12 cellular contexts compared by ENCODE assay signal in the genomic region with DNA sequence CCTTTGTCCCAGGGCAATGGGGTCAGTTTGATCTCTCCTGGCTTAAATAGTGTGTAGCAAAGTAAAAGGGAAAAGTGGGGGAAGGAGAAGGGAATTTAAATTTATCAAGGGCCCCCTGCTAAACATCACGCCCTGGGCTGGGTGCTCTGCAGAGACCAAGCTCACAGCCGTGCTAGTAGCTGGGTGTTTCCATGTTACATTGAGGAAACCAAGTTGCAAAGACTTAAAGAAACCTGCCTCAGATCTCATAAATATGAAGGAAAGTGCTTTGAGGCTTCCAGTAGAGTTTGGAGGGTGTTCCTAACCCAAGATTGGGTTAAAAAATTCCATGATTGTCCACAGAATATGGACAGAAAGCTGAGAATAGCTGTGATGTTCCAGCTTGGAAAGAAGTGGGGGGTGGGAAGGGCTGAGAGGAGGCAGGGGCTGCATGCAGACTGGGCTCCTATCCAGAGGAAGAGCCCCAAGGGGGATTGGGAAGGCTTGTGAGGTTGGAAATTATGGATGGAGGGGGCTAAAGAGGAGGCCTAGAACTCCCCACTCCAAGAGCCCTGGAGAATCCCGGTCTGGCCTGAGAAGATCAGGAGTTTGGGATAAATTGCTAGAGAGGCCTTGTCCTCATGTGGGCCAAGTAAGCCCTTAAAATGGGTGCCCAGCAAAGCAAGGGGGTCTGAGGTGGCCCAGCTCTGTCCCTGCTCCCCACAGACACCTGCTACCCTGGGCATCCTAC. TPM values are rescaled to one million over a fixed set of nuclear protein-coding genes. Genes with fewer than 3 reads are reported as not detected.
DNase-seq lines count a peak whose midpoint lies in the region; ATAC-seq and TF ChIP-seq lines count a peak whose summit lies in the region.
"Had no signal": no experiment of that assay in that cellular context is flagged by ENCODE, and none has a peak within 500 bp of the region (broad histone marks: within the 10 kb centered on the region; RNA-seq: fewer than 3 reads in every experiment).

No MANE protein-coding gene starts in this region.

- no peak overlapping the region for H2BK12ac ChIP-seq in H9 (ENCODE audit: insufficient read length, low read depth, low read length)

- no peak for TF ChIP-seq CTCF in H9 (conservative IDR thresholded peaks at IDR 0.05)
- no peak for TF ChIP-seq CTCF in chondrocyte (IDR thresholded peaks at IDR 0.05)

- H2AFZ ChIP-seq in H9 (ENCODE audit: low read length), result no peak overlapping the region

- H3K4me3 Mint-ChIP-seq in H9 (no peak overlapping the region), chondrocyte (ENCODE audit: unreplicated experiment) (no peak overlapping the region)
- H3K4me3 Mint-ChIP-seq in effector memory CD8-positive, alpha-beta T cell, result no peak overlapping the region
- H3K4me3 Mint-ChIP-seq: central memory CD8-positive, alpha-beta T cell had no signal

- H3K27me3 Mint-ChIP-seq in H9 (ENCODE audit: low read depth), result peaks cover 94% of the 10 kb centered on the region
- H3K27me3 Mint-ChIP-seq in chondrocyte (ENCODE audit: low read depth), result peaks cover 12% of the 10 kb centered on the region
- H3K27me3 Mint-ChIP-seq in effector memory CD8-positive, alpha-beta T cell, result peaks cover 40 to 89% of the 10 kb centered on the region in 2 donors

- ATAC-seq in sciatic nerve, result peak; percentile 9
- ATAC-seq in effector memory CD8-positive, alpha-beta T cell (replicated peaks), result no peak
- ATAC-seq: Panc1 had no signal

- no peak overlapping the region for H3K4me3 ChIP-seq in effector memory CD4-positive, alpha-beta T cell (ENCODE audit: insufficient read depth, low read depth, low read length, poor library complexity, severe bottlenecking)

- no peak overlapping the region for H2BK20ac ChIP-seq in H9 (ENCODE audit: low read depth, low read length, poor library complexity, severe bottlenecking)

- H3K27me3 ChIP-seq in H9 (ENCODE audit: insufficient read depth, low read length), result peaks cover 8% of the 10 kb centered on the region
- peaks cover 5% of the 10 kb centered on the region for H3K27me3 ChIP-seq in effector memory CD4-positive, alpha-beta T cell (replicated peaks; ENCODE audit: control insufficient read depth, insufficient read depth, low read length, poor library complexity, severe bottlenecking)

- H3K36me3 Mint-ChIP-seq in H9 (ENCODE audit: insufficient read depth in 1 of 3, low read depth in 3 of 3) (no peaks in the 10 kb centered on the region; a peak in 2 of 7 replicates), chondrocyte (ENCODE audit: low read depth) (no peaks in the 10 kb centered on the region)
- H3K36me3 Mint-ChIP-seq in effector memory CD8-positive, alpha-beta T cell (ENCODE audit: insufficient read depth), result no peaks in the 10 kb centered on the region

- H3K27ac ChIP-seq in H9 (ENCODE audit: insufficient read length, low read depth, low read length), result no peak overlapping the region
- H3K27ac ChIP-seq in effector memory CD4-positive, alpha-beta T cell (ENCODE audit: insufficient read depth, low read length, poor library complexity, severe bottlenecking), result no peak overlapping the region

- no peak overlapping the region for H4K91ac ChIP-seq in H9 (ENCODE audit: insufficient read length, low read depth, low read length)

- H3K79me1 ChIP-seq in H9 (ENCODE audit: insufficient read depth, low read depth, low read length, poor library complexity, severe bottlenecking), result no peaks in the 10 kb centered on the region

- H2BK120ac ChIP-seq in H9 (ENCODE audit: low read depth, low read length, poor library complexity, severe bottlenecking), result no peak overlapping the region

- H3K56ac ChIP-seq in H9 (ENCODE audit: insufficient read length, low read depth, low read length), result no peak overlapping the region

- no peak overlapping the region for H3K4ac ChIP-seq in H9 (ENCODE audit: low read depth, low read length)

- H3K4me2 ChIP-seq in H9 (ENCODE audit: insufficient read depth, insufficient read length, low read length), result no peak overlapping the region

- H3K9ac ChIP-seq in H9 (ENCODE audit: extremely low read depth, insufficient read length, low read length), result no peak overlapping the region

- no peak overlapping the region for H2BK5ac ChIP-seq in H9 (ENCODE audit: insufficient read length, low read length)

- H4K8ac ChIP-seq in H9 (replicated peaks; ENCODE audit: insufficient read length, low read depth, low read length), result no peak overlapping the region

- no peaks in the 10 kb centered on the region for H3K79me2 ChIP-seq in H9 (ENCODE audit: insufficient read depth, low read length)

- H3K4me1 ChIP-seq in H9 (ENCODE audit: insufficient read depth, low read length), result no peaks in the 10 kb centered on the region
- H3K4me1 ChIP-seq in effector memory CD4-positive, alpha-beta T cell (ENCODE audit: control insufficient read depth, insufficient read depth, low read length, poor library complexity, severe bottlenecking), result no peaks in the 10 kb centered on the region

- no peak overlapping the region for H3K18ac ChIP-seq in H9 (ENCODE audit: insufficient read length, low read depth, low read length)

- WGBS in H9 (ENCODE audit: extremely low coverage, insufficient read length, low lambda C conversion rate), result no CpG with 5 or more reads among the region's 3 CpGs

- no peaks in the 10 kb centered on the region for H3K23me2 ChIP-seq in H9 (ENCODE audit: insufficient read length, low read depth, low read length, poor library complexity, severe bottlenecking)

- peaks cover 21 to 44% of the 10 kb centered on the region in 2 experiments for H3K4me1 Mint-ChIP-seq in H9
- H3K4me1 Mint-ChIP-seq in chondrocyte (ENCODE audit: low read depth), result peaks cover 21% of the 10 kb centered on the region
- peaks cover 0 to 4% of the 10 kb centered on the region in 2 donors for H3K4me1 Mint-ChIP-seq in effector memory CD8-positive, alpha-beta T cell (ENCODE audit: low read depth in 2 of 2)
- H3K4me1 Mint-ChIP-seq: central memory CD8-positive, alpha-beta T cell had no signal

- H4K20me1 ChIP-seq in H9 (ENCODE audit: control insufficient read depth, insufficient read depth, insufficient read length), result no peaks in the 10 kb centered on the region

- peak; percentile 14 for DNase-seq in H9
- peak; percentile 11 for DNase-seq in chondrocyte (ENCODE audit: low spot score)
- DNase-seq in left kidney (ENCODE audit: low read depth, low spot score), result peak; percentile 76
- peak; percentile 71 for DNase-seq in sciatic nerve (ENCODE audit: low spot score)
- no peak for DNase-seq in effector memory CD8-positive, alpha-beta T cell
- DNase-seq in effector memory CD4-positive, alpha-beta T cell, result no peak
- DNase-seq in hypothalamus (lab: John Stamatoyannopoulos, UW), result no peak
- no peak for DNase-seq in HCEC 1CT
- DNase-seq: GOT3, NCI-H2171 had no signal

- intact Hi-C loops in sciatic nerve (cut with DNase I), result no loop called here

- H3T11ph ChIP-seq in H9 (ENCODE audit: low read length), result no peak overlapping the region

- no peak overlapping the region for H2AK5ac ChIP-seq in H9 (ENCODE audit: insufficient read length, low read length)

- H2BK15ac ChIP-seq in H9 (ENCODE audit: low read depth, low read length), result no peak overlapping the region

- H4K5ac ChIP-seq in H9 (ENCODE audit: insufficient read length, low read depth, low read length), result no peak overlapping the region

- no peak overlapping the region for H3K14ac ChIP-seq in H9 (ENCODE audit: insufficient read depth, low read length)

- H3K9me3 Mint-ChIP-seq in H9 (peaks cover 0 to 3% of the 10 kb centered on the region in 2 experiments; a peak in 2 of 5 replicates), chondrocyte (ENCODE audit: low read depth) (no peaks in the 10 kb centered on the region)
- no peaks in the 10 kb centered on the region for H3K9me3 Mint-ChIP-seq in effector memory CD8-positive, alpha-beta T cell
- H3K9me3 Mint-ChIP-seq: central memory CD8-positive, alpha-beta T cell had no signal

- H3K36me3 ChIP-seq in effector memory CD4-positive, alpha-beta T cell (ENCODE audit: control insufficient read depth, insufficient read depth, low read length), result no peaks in the 10 kb centered on the region

- H3K27ac Mint-ChIP-seq in H9 (no peak overlapping the region), chondrocyte (ENCODE audit: unreplicated experiment) (no peak overlapping the region)
- no peak overlapping the region for H3K27ac Mint-ChIP-seq in effector memory CD8-positive, alpha-beta T cell

- no peaks in the 10 kb centered on the region for H3K9me3 ChIP-seq in H9 (ENCODE audit: control insufficient read depth, low read depth, low read length)
- no peaks in the 10 kb centered on the region for H3K9me3 ChIP-seq in effector memory CD4-positive, alpha-beta T cell (ENCODE audit: control insufficient read depth, low read length)

- no peak overlapping the region for H3K23ac ChIP-seq in H9 (ENCODE audit: insufficient read length, low read depth, low read length)

RNA-seq across cellular contexts. Expression of gene OAF, which starts 25.0 kb away (rescaled TPM):
- 1.1 and 1.6 TPM in 2 replicates for total RNA-seq in H9 (2021)
- 5.7 to 12.8 TPM (median 6.6 TPM) in 3 replicates for total RNA-seq in chondrocyte
- total RNA-seq in sciatic nerve, result 183 TPM

RNA-seq across cellular contexts. Expression of gene TRIM29, which starts 47.9 kb away (rescaled TPM):
- total RNA-seq in H9 (2021) (not detected in 2 replicates), chondrocyte (not detected in 3 replicates), sciatic nerve (33.2 TPM)

RNA-seq across cellular contexts. Expression of gene POU2F3, which starts 54.1 kb away (rescaled TPM):
- total RNA-seq in H9 (2021) (1.1 and 1.3 TPM in 2 replicates), chondrocyte (not detected in 3 replicates), sciatic nerve (not detected)

Comparison
In these comparisons a context has a peak if more than half of its experiments do, and no peak if none do; other contexts are left out.
1. DNase-seq: peak in H9 (single experiment), chondrocyte (single experiment), left kidney (single experiment) and sciatic nerve (single experiment); none in effector memory CD8-positive, alpha-beta T cell (0 of 3), effector memory CD4-positive, alpha-beta T cell (0 of 3), hypothalamus (0 of 51) and HCEC 1CT (single experiment).
2. RNA of gene OAF, which starts 25.0 kb away (total RNA-seq): 183 TPM in sciatic nerve (single experiment); 5.7 to 12.8 TPM in chondrocyte and 1.1 to 1.6 TPM in H9; every median in the first group is over 10 times any median in the second.
3. RNA of gene TRIM29, which starts 47.9 kb away (total RNA-seq): 33.2 TPM in sciatic nerve (single experiment); not detected in chondrocyte and not detected in H9; every median in the first group is over 10 times any median in the second.